8 cellular contexts compared by ENCODE assay signal in the genomic region with DNA sequence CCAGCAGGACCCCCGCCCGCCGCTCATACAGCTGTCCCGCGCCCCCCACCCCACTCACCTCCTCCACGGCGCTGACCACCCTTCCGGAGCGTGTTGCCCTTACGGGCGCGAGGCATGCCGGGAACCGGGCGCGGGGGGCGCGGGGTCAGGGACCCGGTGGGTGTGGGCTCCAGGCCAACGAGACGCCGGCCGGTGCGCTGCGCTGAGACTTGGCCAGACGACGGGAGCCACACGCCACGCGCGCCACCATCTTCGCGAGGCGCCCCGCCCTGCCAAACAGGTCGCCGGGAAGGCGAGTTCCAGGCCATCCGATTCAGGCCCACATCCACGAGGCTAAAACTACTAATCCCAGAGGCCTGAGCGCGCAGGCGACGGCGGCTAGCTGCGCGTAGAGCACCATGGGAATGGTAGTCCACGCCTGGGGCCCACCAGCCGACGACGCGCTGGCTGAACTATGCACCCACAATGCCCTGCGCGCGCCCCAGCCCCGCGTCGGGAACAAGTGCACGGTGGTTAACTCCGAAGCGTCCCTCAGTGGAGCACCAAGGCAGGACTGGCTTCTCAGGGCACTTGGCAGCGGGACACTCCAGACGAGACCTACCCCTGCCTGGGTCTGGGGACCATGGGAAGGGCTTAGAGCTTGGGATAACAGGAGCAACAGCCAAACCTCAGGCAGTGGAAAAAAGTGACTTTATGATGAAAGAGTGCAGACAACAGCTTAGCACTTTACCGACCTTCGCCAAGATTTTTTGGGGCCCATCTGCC. TPM values are rescaled to one million over a fixed set of nuclear protein-coding genes. Genes with fewer than 3 reads are reported as not detected.
DNase-seq lines count a peak whose midpoint lies in the region; ATAC-seq lines count a peak whose summit lies in the region.

A gene with protein sequence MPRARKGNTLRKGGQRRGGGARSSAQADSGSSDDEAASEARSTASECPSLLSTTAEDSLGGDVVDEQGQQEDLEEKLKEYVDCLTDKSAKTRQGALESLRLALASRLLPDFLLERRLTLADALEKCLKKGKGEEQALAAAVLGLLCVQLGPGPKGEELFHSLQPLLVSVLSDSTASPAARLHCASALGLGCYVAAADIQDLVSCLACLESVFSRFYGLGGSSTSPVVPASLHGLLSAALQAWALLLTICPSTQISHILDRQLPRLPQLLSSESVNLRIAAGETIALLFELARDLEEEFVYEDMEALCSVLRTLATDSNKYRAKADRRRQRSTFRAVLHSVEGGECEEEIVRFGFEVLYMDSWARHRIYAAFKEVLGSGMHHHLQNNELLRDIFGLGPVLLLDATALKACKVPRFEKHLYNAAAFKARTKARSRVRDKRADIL (minus strand): TSS at position 271 of the 765 bp plus-strand sequence. CDS start 155 bp downstream, at position 116.

- CTCF ChIA-PET in CD8-positive, alpha-beta memory T cell (lab: Charles Lee) = interaction anchor here (0.9 to 1.6 kb wide), 11 partner anchors 9 to 98 kb away, joined by 3 to 8 read pairs (median 3); partner anchors contain the start of gene TUSC2

- POLR2A ChIA-PET in CD8-positive, alpha-beta memory T cell (lab: Charles Lee) = interaction anchor here (0.6 to 2.8 kb wide), 13 partner anchors 8 to 490 kb away, joined by 3 to 11 read pairs (median 4); partner anchors contain the start of genes C3orf18, CYB561D2, GNAI2 and NPRL2

- peak within 1 kb of the TSS; percentile 86 to 93 (median 88) for H3K4me3 Mint-ChIP-seq in CD8-positive, alpha-beta memory T cell

- no peaks in the 10 kb centered on the region for H3K9me3 ChIP-seq in CD8-positive, alpha-beta memory T cell (ENCODE audit: low read length)

- peaks cover 0 to 41% (median 7%) of the 10 kb centered on the region in 3 donors for H3K36me3 Mint-ChIP-seq in CD8-positive, alpha-beta memory T cell

- peak; percentile 87 for ATAC-seq in GM19468 (IDR thresholded peaks at IDR 0.05; ENCODE audit: extremely low read depth, unreplicated experiment)

- peaks cover 6% of the 10 kb centered on the region for H3K36me3 ChIP-seq in CD8-positive, alpha-beta memory T cell (ENCODE audit: insufficient read depth, low read length)

- no peaks in the 10 kb centered on the region for H3K9me3 Mint-ChIP-seq in CD8-positive, alpha-beta memory T cell

- DNase-seq in CD8-positive, alpha-beta memory T cell = peak; percentile 93 to 96 (median 93)
- DNase-seq in HS-5 (ENCODE audit: low read depth) (peak; percentile 84), lung microvascular endothelial cell (ENCODE audit: low read depth in 2 of 2) (peak; percentile 98)
- DNase-seq in NK-92 treated with Interleukin-12 subunit alpha and Interleukin-12 subunit beta, amount 100 ng/mL, for 24 hours (lab: John Stamatoyannopoulos, UW) = peak; percentile 90
- DNase-seq in activated CD8-positive, alpha-beta memory T cell treated with anti-CD3 and anti-CD28 coated beads for 24 hours = peak; percentile 93
- peak; percentile 91 for DNase-seq in effector CD8-positive, alpha-beta T cell (lab: John Stamatoyannopoulos, UW)
- peak; percentile 90 to 94 (median 91) for DNase-seq in stimulated activated CD4-positive, alpha-beta T cell treated with anti-CD3 and anti-CD28 coated beads, TNF-alpha, amount 100 ng/mL, for 48 hours (ENCODE audit: low read depth in 3 of 3)

- H3K27ac ChIP-seq in CD8-positive, alpha-beta memory T cell (ENCODE audit: low read depth, low read length) = peak within 1 kb of the TSS; percentile 62

- H3K4me3 ChIP-seq in CD8-positive, alpha-beta memory T cell (ENCODE audit: low read length) = peak within 1 kb of the TSS; percentile 88

- H3K27me3 ChIP-seq in CD8-positive, alpha-beta memory T cell (ENCODE audit: insufficient read depth, low read length, poor library complexity, severe bottlenecking) = no peaks in the 10 kb centered on the region

- peaks cover 14 to 26% (median 16%) of the 10 kb centered on the region in 3 donors for H3K4me1 Mint-ChIP-seq in CD8-positive, alpha-beta memory T cell

- H3K27me3 Mint-ChIP-seq in CD8-positive, alpha-beta memory T cell = no peaks in the 10 kb centered on the region

- H3K4me1 ChIP-seq in CD8-positive, alpha-beta memory T cell (ENCODE audit: insufficient read depth, low read length) = peaks cover 21% of the 10 kb centered on the region

- H3K27ac Mint-ChIP-seq in CD8-positive, alpha-beta memory T cell = peak within 1 kb of the TSS; percentile 85 to 98 (median 96)

RNA-seq across cellular contexts. Expression of the gene that starts here (rescaled TPM):
- total RNA-seq in CD8-positive, alpha-beta memory T cell = 100 to 1,000 TPM; 191 to 192 TPM
- polyA plus RNA-seq in CD8-positive, alpha-beta memory T cell = 66.8 TPM
- total RNA-seq in lung microvascular endothelial cell = 78.7 and 104 TPM in 2 replicates

Comparison
In these comparisons a context has a peak if more than half of its experiments do, and no peak if none do; other contexts are left out.
1. Peak in every context shown above with its lines: DNase-seq, ATAC-seq, H3K4me3 ChIP-seq and H3K27ac ChIP-seq.